ENCODE assay signal across 14 cellular contexts in the genomic region with DNA sequence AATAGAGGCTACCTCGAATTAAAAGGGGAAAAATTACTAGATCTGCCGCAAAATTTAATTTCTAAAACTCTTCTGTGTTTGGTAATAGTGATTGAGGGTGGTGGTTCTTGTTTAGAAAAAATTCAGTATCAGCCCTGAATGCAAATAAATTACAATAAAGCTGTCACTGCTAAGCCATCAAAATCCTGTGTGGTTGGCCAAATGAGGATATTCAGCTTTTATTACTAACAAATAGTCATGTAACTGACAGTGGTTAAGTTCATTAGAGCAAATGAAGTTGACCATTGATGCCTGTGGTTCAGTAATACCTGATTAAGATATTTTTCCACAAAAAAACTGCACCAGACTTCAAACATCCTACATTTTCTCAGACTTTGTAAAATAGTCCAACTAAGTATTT. TPM values are rescaled to one million over a fixed set of nuclear protein-coding genes. Genes with fewer than 3 reads are reported as not detected.
A peak's percentile ranks its signal among the peaks of the same experiment; 100 is the strongest.
DNase-seq lines count a peak whose midpoint lies in the region; ATAC-seq and TF ChIP-seq lines count a peak whose summit lies in the region.
"Had no signal": no experiment of that assay in that cellular context is flagged by ENCODE, and none has a peak within 500 bp of the region (broad histone marks: within the 10 kb centered on the region; RNA-seq: fewer than 3 reads in every experiment).

No MANE protein-coding gene starts in this region.

- H3K27me3 ChIP-seq in GM23248 (replicated peaks; ENCODE audit: insufficient read depth), result no peaks in the 10 kb centered on the region
- no peaks in the 10 kb centered on the region for H3K27me3 ChIP-seq in naive thymus-derived CD4-positive, alpha-beta T cell (ENCODE audit: control insufficient read depth in 2 of 2, insufficient read depth in 2 of 2, low read length in 2 of 2)

- no peak for ATAC-seq in naive thymus-derived CD4-positive, alpha-beta T cell
- no peak for ATAC-seq in mucosa of descending colon
- ATAC-seq: A549, HCT116 had no signal

- POLR2A ChIA-PET in HEK293 (lab: Yijun Ruan, JAX), result no interaction called here
- POLR2A ChIA-PET in naive thymus-derived CD4-positive, alpha-beta T cell (lab: Charles Lee), result interaction anchor here (0.9 kb wide), 1 partner anchor 12 kb away, joined by 3 read pairs; no protein-coding TSS in a partner anchor

- H3K36me3 ChIP-seq in GM23248 (ENCODE audit: low read depth), result 0 out of 2 replicates have a peak, but pooled peaks cover 3% of the 10 kb centered on the region
- no peaks in the 10 kb centered on the region for H3K36me3 ChIP-seq in HEK293 (ENCODE audit: control insufficient read depth in 2 of 2, insufficient read depth in 1 of 2, low read length in 2 of 2)
- H3K36me3 ChIP-seq in naive thymus-derived CD4-positive, alpha-beta T cell (ENCODE audit: control insufficient read depth in 2 of 3, insufficient read depth in 3 of 3, low read length in 3 of 3), result no peaks in the 10 kb centered on the region
- no peaks in the 10 kb centered on the region for H3K36me3 ChIP-seq in mucosa of descending colon (ENCODE audit: low read depth)

- H3K27me3 Mint-ChIP-seq in naive thymus-derived CD4-positive, alpha-beta T cell, result no peaks in the 10 kb centered on the region
- H3K27me3 Mint-ChIP-seq: CD8-positive, alpha-beta memory T cell had no signal

- DNase-seq in GM23248 (no peak), amniotic epithelial cell (ENCODE audit: low read depth) (peak; percentile 46), mucosa of descending colon (no peak)
- DNase-seq in naive thymus-derived CD4-positive, alpha-beta T cell, result no peak
- no peak for DNase-seq in activated CD8-positive, alpha-beta memory T cell treated with anti-CD3 and anti-CD28 coated beads, Interleukin-2, amount 50 U/mL, for 48 hours
- no peak for DNase-seq in activated naive CD4-positive, alpha-beta T cell treated with Interleukin-2 at 50 U/mL for 16 hours
- DNase-seq: CD8-positive, alpha-beta memory T cell; DMS 273 treated with DMSO at 0.1 percent for 48 hours had no signal

- peaks cover 45 to 100% (median 90%) of the 10 kb centered on the region in 7 donors for H3K4me1 Mint-ChIP-seq in naive thymus-derived CD4-positive, alpha-beta T cell

- in situ Hi-C loops in GM23248 (cut with MboI), result no loop called here

- no peak overlapping the region for H3K9ac ChIP-seq in GM23248

- intact Hi-C loops in naive thymus-derived CD4-positive, alpha-beta T cell (cut with micrococcal nuclease), result no loop called here
- intact Hi-C loops in mucosa of descending colon (cut with DNase I, micrococcal nuclease), result no loop called here

- H3K4me3 Mint-ChIP-seq in naive thymus-derived CD4-positive, alpha-beta T cell, result peak overlapping the region in 6 of 10 donors; percentile 17 to 43 (median 24)
- H3K4me3 Mint-ChIP-seq: CD14-positive monocyte had no signal

- no peak overlapping the region for H3K27ac ChIP-seq in GM23248
- no peak overlapping the region for H3K27ac ChIP-seq in HEK293 (ENCODE audit: extremely low read depth, low read depth, low read length)
- H3K27ac ChIP-seq in naive thymus-derived CD4-positive, alpha-beta T cell (ENCODE audit: low read depth, low read length), result no peak overlapping the region
- H3K27ac ChIP-seq: A549 had no signal

- H3K9me3 ChIP-seq in GM23248 (ENCODE audit: low read depth) (no peaks in the 10 kb centered on the region), HEK293 (ENCODE audit: control insufficient read depth, insufficient read depth, low read depth, low read length) (no peaks in the 10 kb centered on the region), mucosa of descending colon (no peaks in the 10 kb centered on the region)
- no peaks in the 10 kb centered on the region for H3K9me3 ChIP-seq in naive thymus-derived CD4-positive, alpha-beta T cell (ENCODE audit: control insufficient read depth in 2 of 3, low read length in 3 of 3)

- H3K4me2 ChIP-seq in GM23248 (ENCODE audit: unreplicated experiment), result peak overlapping the region; percentile 2
- H3K4me2 ChIP-seq: A549 had no signal

- peaks cover 22% of the 10 kb centered on the region for H3F3A ChIP-seq in GM23248 (ENCODE audit: insufficient read depth)

- TF ChIP-seq CTCF in HEK293 (tag by site-specific recombination; IDR thresholded peaks at IDR 0.05) (no peak), mucosa of descending colon (IDR thresholded peaks at IDR 0.05) (no peak)

- no peaks in the 10 kb centered on the region for H3K9me2 ChIP-seq in GM23248 (ENCODE audit: insufficient read depth)

- peaks cover 99% of the 10 kb centered on the region for H3K79me2 ChIP-seq in GM23248 (ENCODE audit: insufficient read depth)

- peaks cover 0 to 16% (median 5%) of the 10 kb centered on the region in 5 donors for H3K36me3 Mint-ChIP-seq in naive thymus-derived CD4-positive, alpha-beta T cell

- no peak overlapping the region for H2AFZ ChIP-seq in GM23248

- peaks cover 70% of the 10 kb centered on the region for H4K20me1 ChIP-seq in GM23248 (ENCODE audit: insufficient read depth)

- WGBS in GM23248 (ENCODE audit: low coverage in 1 of 2, low lambda C conversion rate in 2 of 2, missing lambda C conversion rate in 2 of 2), 2 experiments, result 77 to 79% methylated on average over 2 of the region's 2 CpGs

- H3K9me3 Mint-ChIP-seq in naive thymus-derived CD4-positive, alpha-beta T cell, result peaks cover 0 to 2% (median 0%) of the 10 kb centered on the region in 11 donors
- H3K9me3 Mint-ChIP-seq: CD14-positive monocyte; CD8-positive, alpha-beta memory T cell had no signal

- H3K4me1 ChIP-seq in GM23248 (ENCODE audit: insufficient read depth) (peaks cover 25% of the 10 kb centered on the region), HEK293 (ENCODE audit: control insufficient read depth, insufficient read depth, low read length) (no peaks in the 10 kb centered on the region), mucosa of descending colon (ENCODE audit: low read depth) (peaks cover 27% of the 10 kb centered on the region)
- peaks cover 36 to 64% of the 10 kb centered on the region in 2 donors for H3K4me1 ChIP-seq in naive thymus-derived CD4-positive, alpha-beta T cell (ENCODE audit: control insufficient read depth in 2 of 2, insufficient read depth in 2 of 2, low read length in 2 of 2)

- H3K4me3 ChIP-seq in GM23248, result no peak overlapping the region
- no peak overlapping the region for H3K4me3 ChIP-seq in HEK293 (ENCODE audit: low read depth, low read length)
- H3K4me3 ChIP-seq in naive thymus-derived CD4-positive, alpha-beta T cell (ENCODE audit: low read length), result no peak overlapping the region
- H3K4me3 ChIP-seq in mucosa of descending colon, result no peak overlapping the region
- H3K4me3 ChIP-seq: A549 had no signal

- CTCF ChIA-PET in HEK293 (lab: Yijun Ruan, JAX), result no interaction called here
- CTCF ChIA-PET in naive thymus-derived CD4-positive, alpha-beta T cell (lab: Charles Lee), result interaction anchor here (0.6 kb wide), 1 partner anchor 9 kb away, joined by 5 read pairs; no protein-coding TSS in a partner anchor

- peak overlapping the region in 2 of 9 donors; percentile 28 to 43 for H3K27ac Mint-ChIP-seq in naive thymus-derived CD4-positive, alpha-beta T cell

TF ChIP-seq in HEK293, 187 proteins besides CTCF, POLR2A, EP300 and RAD21:
- TF ChIP-seq ZNF23 (tag by site-specific recombination; IDR thresholded peaks at IDR 0.05; ENCODE audit: borderline replicate concordance) (no peak), OVOL3 (tag by site-specific recombination; IDR thresholded peaks at IDR 0.05) (no peak), ZNF157 (tag by site-specific recombination; IDR thresholded peaks at IDR 0.05) (no peak), PRDM6 (tag by site-specific recombination; IDR thresholded peaks at IDR 0.05) (peak; percentile 64), ZNF514 (tag by site-specific recombination; IDR thresholded peaks at IDR 0.05) (no peak)

RNA-seq across cellular contexts. Expression of gene PPP1CB, which starts 14.4 kb away (rescaled TPM):
- 119 and 127 TPM in 2 replicates for total RNA-seq in GM23248 (2014; rRNA removed; shearing (Covaris generic))
- polyA plus RNA-seq in GM23248 (2016; fragmentation: Nextera tagmentation; extraction: Ambion mirVana), result 122 and 125 TPM in 2 replicates
- total RNA-seq in naive thymus-derived CD4-positive, alpha-beta T cell, result 100 to 1,000 TPM; 202 to 223 (median 210) TPM
- 100 to 1,000 TPM in 1 of 2 donors, 10 to 100 TPM in 1; 73.5 to 100 TPM for polyA plus RNA-seq in naive thymus-derived CD4-positive, alpha-beta T cell
- 100 to 1,000 TPM; 302 to 439 (median 308) TPM for total RNA-seq in mucosa of descending colon

RNA-seq across cellular contexts. Expression of gene SPDYA, which starts 44.6 kb away (rescaled TPM):
- not detected in 2 replicates for total RNA-seq in GM23248 (2014; rRNA removed; shearing (Covaris generic))
- 0.56 and 1.2 TPM in 2 replicates for polyA plus RNA-seq in GM23248 (2016; fragmentation: Nextera tagmentation; extraction: Ambion mirVana)
- 1 to 10 TPM; 1.3 to 9.8 (median 4.6) TPM for total RNA-seq in naive thymus-derived CD4-positive, alpha-beta T cell
- polyA plus RNA-seq in naive thymus-derived CD4-positive, alpha-beta T cell, result not detected
- total RNA-seq in mucosa of descending colon, result 1 to 10 TPM; 1.1 to 2.3 (median 1.2) TPM
- total RNA-seq: H4 had no signal
- polyA plus RNA-seq: BJ, CD14-positive monocyte had no signal
